2 cellular contexts compared by ENCODE assay signal in the genomic region with DNA sequence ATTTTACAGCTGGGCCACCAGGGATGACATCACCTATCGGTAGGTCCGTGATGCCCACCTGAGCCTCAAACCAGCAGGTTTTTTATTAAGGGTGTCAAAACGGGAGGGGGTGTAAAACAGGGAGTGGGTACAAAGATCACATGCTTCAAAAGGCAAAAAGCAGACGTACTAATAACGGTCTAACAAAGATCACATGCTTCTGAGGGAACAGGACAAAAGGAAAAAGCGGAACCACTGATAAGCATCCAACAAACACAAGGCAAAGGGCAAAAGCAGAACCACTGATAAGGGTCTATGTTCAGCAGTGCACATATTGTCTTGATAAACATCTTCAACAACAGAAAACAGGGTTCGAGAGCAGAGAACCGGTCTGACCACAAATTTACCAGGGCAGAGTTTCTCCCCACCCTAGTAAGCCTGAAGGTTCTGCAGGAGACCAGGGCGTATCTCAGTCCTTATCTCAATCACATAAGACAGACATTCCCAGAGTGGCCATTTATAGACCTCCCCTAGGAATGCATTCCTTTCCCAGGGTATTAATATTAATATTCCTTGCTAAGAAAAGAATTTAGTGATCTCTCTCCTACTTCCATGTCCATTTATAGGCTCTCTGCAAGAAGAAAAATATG.
A peak's percentile ranks its signal among the peaks of the same experiment; 100 is the strongest.
TF ChIP-seq lines count a peak whose summit lies in the region.
"Not testable (repeated sequence)": the region's sequence is repeated elsewhere in the genome, so short reads cannot be mapped to it uniquely, and the experiment has no call there.

No MANE protein-coding gene starts in this region.

TF ChIP-seq in HEK293, 187 proteins besides CTCF, POLR2A, EP300 and RAD21:
- peak; percentile 70 for TF ChIP-seq SETDB1 (IDR thresholded peaks at IDR 0.05; ENCODE audit: insufficient read length, low read length)
- 0 out of 2 replicates have a peak, but pooled peaks have one; percentile 40 for TF ChIP-seq ZNF133 (tag by site-specific recombination; IDR thresholded peaks at IDR 0.05)

TF ChIP-seq in HepG2, 621 proteins besides CTCF, POLR2A, EP300 and RAD21 (continued from another document):
- not testable (repeated sequence) for TF ChIP-seq SOX6, SOX13 (IDR thresholded peaks at IDR 0.05)
- 0 out of 2 replicates have a peak, but pooled peaks have one; percentile 19 for TF ChIP-seq SOX6 (CRISPR knock-in tag; IDR thresholded peaks at IDR 0.05)
- 0 out of 2 replicates have a peak, but pooled peaks have one; percentile 17 for TF ChIP-seq HNF4A (CRISPR knock-in tag; IDR thresholded peaks at IDR 0.05)
- TF ChIP-seq SOX13 (CRISPR knock-in tag; conservative IDR thresholded peaks at IDR 0.05 in 1 of 2, IDR thresholded peaks at IDR 0.05 in 1 of 2), result peak in 1 of 2 experiments; percentile 43; a peak in 2 of 4 replicates
